27 cellular contexts compared by ENCODE assay signal in genomic region chr1:92038695-92039346, GRCh38. TPM values are rescaled to one million over a fixed set of nuclear protein-coding genes. Genes with fewer than 3 reads are reported as not detected.
"Had no signal": no experiment of that assay in that cellular context is flagged by ENCODE, and none has a peak within 500 bp of the region (broad histone marks: within the 10 kb centered on the region; RNA-seq: fewer than 3 reads in every experiment).

No MANE protein-coding gene starts in this region.

- H3K4me3 ChIP-seq: cardiac muscle cell, SJSA1 had no signal

- ATAC-seq: activated CD8-positive, alpha-beta T cell treated with anti-CD3 and anti-CD28 coated beads, Interleukin-2, amount 10 ng/mL, durations not matched to agents 7 days and 5 days; activated naive CD4-positive, alpha-beta T cell treated with anti-CD3 and anti-CD28 coated beads, Interleukin-2, amount 50 U/mL, for 72 hours; PC-3; SK-N-SH treated with all-trans-retinoic acid at 6 μM for 48 hours; WTC11 had no signal

- H3K27ac ChIP-seq: brain microvascular endothelial cell, cardiac muscle cell, SJSA1 had no signal

- H3K9me3 ChIP-seq: SJSA1 had no signal

- H3K4me1 ChIP-seq: SJSA1 had no signal

- DNase-seq: activated CD4-positive, alpha-beta T cell treated with anti-CD3 and anti-CD28 coated beads for 48 hours; activated CD4-positive, alpha-beta T cell treated with anti-CD3 and anti-CD28 coated beads, Interleukin-2, amount 50 U/mL, for 4 hours; activated CD4-positive, CD25-positive, alpha-beta regulatory T cell treated with anti-CD3 and anti-CD28 coated beads, Interleukin-2, amount 50 U/mL, for 72 hours; activated CD8-positive, alpha-beta T cell treated with anti-CD3 and anti-CD28 coated beads, Interleukin-2, amount 10 ng/mL, durations not matched to agents 7 days and 5 days; activated effector memory CD4-positive, alpha-beta T cell treated with Interleukin-2 at 50 U/mL for 16 hours; activated naive CD4-positive, alpha-beta T cell; activated T-cell treated with anti-CD3 and anti-CD28 coated beads, Interleukin-2, amount 50 U/mL, for 24 hours; brain microvascular endothelial cell; cerebellar nuclear complex; Karpas-422; MM.1S; NCI-H1105; NCI-H1436; NCI-H1694 treated with DMSO at 0.1 percent for 48 hours; NCI-H2029 treated with DMSO at 0.1 percent for 48 hours; NCI-H345; NCI-H510A treated with DMSO at 0.1 percent for 48 hours; PC-3; SHP77 had no signal

- H3K36me3 ChIP-seq: brain microvascular endothelial cell, cardiac muscle cell, SJSA1 had no signal

- FAIRE-seq: RCC 7860 had no signal

- H3K27me3 ChIP-seq: brain microvascular endothelial cell, cardiac muscle cell, SJSA1 had no signal

RNA-seq across cellular contexts. Expression of gene EPHX4, which starts 9.0 kb away (rescaled TPM):
- total RNA-seq: activated CD8-positive, alpha-beta T cell treated with anti-CD3 and anti-CD28 coated beads, Interleukin-2, amount 10 ng/mL, durations not matched to agents 7 days and 5 days; SJSA1 had no signal

RNA-seq across cellular contexts. Expression of gene SETSIP, which starts 36.4 kb away (rescaled TPM):
- total RNA-seq: activated naive CD4-positive, alpha-beta T cell treated with anti-CD3 and anti-CD28 coated beads, Interleukin-2, amount 50 U/mL, for 72 hours; activated T-helper 1 cell treated with anti-CD3 and anti-CD28 coated beads, Interleukin-12 subunit alpha, Interleukin-12 subunit beta, Interleukin-2, Interleukin-4 antibody, amounts not matched to agents 30 ng/mL and 10 ng/mL and 1 ng/mL, durations not matched to agents 14 hours and 24 hours and 36 hours; cardiac muscle cell; SJSA1; WTC11 had no signal
- polyA plus RNA-seq: adipose tissue, cardiac muscle cell had no signal
